In genomic region chr2:121479882-121480522, GRCh38 we compare ENCODE assay signal across 8 cellular contexts. TPM values are rescaled to one million over a fixed set of nuclear protein-coding genes. Genes with fewer than 3 reads are reported as not detected.
DNase-seq lines count a peak whose midpoint lies in the region; ATAC-seq and TF ChIP-seq lines count a peak whose summit lies in the region.

No MANE protein-coding gene starts in this region.

- H3K9me3 ChIP-seq in BE2C: no peaks in the 10 kb centered on the region
- no peaks in the 10 kb centered on the region for H3K9me3 ChIP-seq in testis

- no peak overlapping the region for H3K4me3 ChIP-seq in BE2C (ENCODE audit: low read depth, low read length)
- no peak overlapping the region for H3K4me3 ChIP-seq in testis

- ATAC-seq in left lobe of liver (peak; percentile 59), HG03520 (IDR thresholded peaks at IDR 0.05; ENCODE audit: unreplicated experiment) (no peak)

- intact Hi-C loops in testis (cut with DNase I; ENCODE audit: low total_unique reads): no loop called here

- peak; percentile 39; the same call in 1 of the 2 replicates for TF ChIP-seq CTCF in BE2C (IDR thresholded peaks at IDR 0.05; ENCODE audit: low read depth, low read length)
- no peak for TF ChIP-seq CTCF in testis (IDR thresholded peaks at IDR 0.05)

- TF ChIP-seq POLR2A in testis (IDR thresholded peaks at IDR 0.05): no peak

- no peaks in the 10 kb centered on the region for H3K27me3 ChIP-seq in BE2C
- no peaks in the 10 kb centered on the region for H3K27me3 ChIP-seq in testis

- 58 to 68% methylated on average over 8 of the region's 8 CpGs for WGBS in testis, 2 donors

- H3K4me1 ChIP-seq in BE2C: peaks cover 6% of the 10 kb centered on the region
- peaks cover 20% of the 10 kb centered on the region for H3K4me1 ChIP-seq in testis

- H3K27ac ChIP-seq in testis: no peak overlapping the region

- peak; percentile 12 for DNase-seq in BE2C
- peak; percentile 43 for DNase-seq in LHCN-M2 (ENCODE audit: low read depth)
- DNase-seq in amniotic epithelial cell (ENCODE audit: low read depth): peak; percentile 43
- DNase-seq in left lobe of liver (ENCODE audit: low spot score): no peak
- DNase-seq in testis: no peak
- DNase-seq in amniotic stem cell (lab: John Stamatoyannopoulos, UW): no peak
- no peak for DNase-seq in GDM1 (lab: John Stamatoyannopoulos, UW)

- H3K36me3 ChIP-seq in BE2C: no peaks in the 10 kb centered on the region
- no peaks in the 10 kb centered on the region for H3K36me3 ChIP-seq in testis (ENCODE audit: low read depth, missing control alignments)

RNA-seq across cellular contexts. Expression of gene RNU4ATAC, which starts 50.7 kb away (rescaled TPM):
- 9.3 TPM for polyA plus RNA-seq in BE2C (2012; ENCODE audit: insufficient read depth, insufficient read length, low read depth)
- total RNA-seq in LHCN-M2 (2014; rRNA removed): under 0.01 TPM in 1 of 2 replicates, not detected in the other
- polyA plus RNA-seq in LHCN-M2 (2012): not detected
- not detected for total RNA-seq in left lobe of liver
- total RNA-seq in testis: not detected
- polyA plus RNA-seq in testis (ENCODE audit: insufficient read depth, low read depth, low replicate concordance): not detected

Comparison
In these comparisons a context has a peak if more than half of its experiments do, and no peak if none do; other contexts are left out.
1. DNase-seq: peak in BE2C (single experiment), LHCN-M2 (single experiment) and amniotic epithelial cell (single experiment); none in left lobe of liver (single experiment), testis (single experiment), amniotic stem cell (single experiment) and GDM1 (single experiment).